In the genomic region with DNA sequence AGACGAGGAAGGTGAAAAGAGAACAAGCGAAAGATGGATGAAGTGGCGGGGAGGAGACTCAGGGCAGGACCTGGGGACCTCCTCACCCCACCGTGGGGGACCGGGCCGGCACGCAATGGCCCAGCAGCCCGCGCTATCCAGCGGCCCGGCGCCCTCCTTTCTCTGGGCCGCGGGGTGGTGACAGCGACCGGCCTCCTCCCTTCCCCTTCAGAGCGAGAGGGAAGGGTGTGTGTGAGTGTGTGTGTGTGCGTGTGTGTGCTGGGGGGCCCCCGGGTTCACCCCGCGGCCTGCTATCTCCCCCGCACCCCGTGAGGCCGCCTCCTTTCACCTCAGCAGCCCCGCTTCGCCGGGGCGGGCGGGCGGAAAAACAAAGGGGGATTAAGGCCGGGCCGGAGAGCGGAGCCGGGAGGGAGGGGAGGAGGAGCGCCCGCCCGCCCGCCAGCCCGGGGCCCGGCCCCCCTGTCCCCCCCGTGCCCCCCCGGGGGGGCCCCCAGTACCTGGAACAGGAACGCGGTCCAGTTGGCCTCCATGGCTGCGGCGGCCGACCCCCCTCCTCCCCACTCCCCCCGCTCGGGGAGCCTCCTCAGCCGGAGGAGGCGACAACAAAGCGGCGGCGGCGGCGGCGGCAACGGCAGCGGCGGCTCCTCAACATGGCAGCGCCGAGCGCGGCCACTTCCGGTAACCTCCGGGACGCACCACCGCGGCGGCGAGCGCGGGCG, we compare ENCODE assay signal across 7 cellular contexts. TPM values are rescaled to one million over a fixed set of nuclear protein-coding genes. Genes with fewer than 3 reads are reported as not detected.
DNase-seq lines count a peak whose midpoint lies in the region; FAIRE-seq and TF ChIP-seq lines count a peak whose summit lies in the region.

A gene with protein sequence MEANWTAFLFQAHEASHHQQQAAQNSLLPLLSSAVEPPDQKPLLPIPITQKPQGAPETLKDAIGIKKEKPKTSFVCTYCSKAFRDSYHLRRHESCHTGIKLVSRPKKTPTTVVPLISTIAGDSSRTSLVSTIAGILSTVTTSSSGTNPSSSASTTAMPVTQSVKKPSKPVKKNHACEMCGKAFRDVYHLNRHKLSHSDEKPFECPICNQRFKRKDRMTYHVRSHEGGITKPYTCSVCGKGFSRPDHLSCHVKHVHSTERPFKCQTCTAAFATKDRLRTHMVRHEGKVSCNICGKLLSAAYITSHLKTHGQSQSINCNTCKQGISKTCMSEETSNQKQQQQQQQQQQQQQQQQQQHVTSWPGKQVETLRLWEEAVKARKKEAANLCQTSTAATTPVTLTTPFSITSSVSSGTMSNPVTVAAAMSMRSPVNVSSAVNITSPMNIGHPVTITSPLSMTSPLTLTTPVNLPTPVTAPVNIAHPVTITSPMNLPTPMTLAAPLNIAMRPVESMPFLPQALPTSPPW (minus strand): TSS at position 673 of the 719 bp plus-strand sequence. CDS start 143 bp downstream, at position 530.

- in situ Hi-C loops in GM13976 (cut with MboI; ENCODE audit: low sequenced_read_pairs, unreplicated experiment): no loop called here

- H3K4me3 ChIP-seq in WERI-Rb-1 (ENCODE audit: low read depth, low read length) (peak within 1 kb of the TSS; percentile 85), bronchial epithelial cell (ENCODE audit: low read depth, low read length) (peak within 1 kb of the TSS; percentile 80)

- H3K36me3 ChIP-seq in WERI-Rb-1: peaks cover 36% of the 10 kb centered on the region
- peaks cover 1% of the 10 kb centered on the region for H3K36me3 ChIP-seq in bronchial epithelial cell (ENCODE audit: control insufficient read depth, insufficient read depth, low read length)

- H3K27me3 ChIP-seq in WERI-Rb-1 (ENCODE audit: insufficient read depth, low read depth, severe bottlenecking) (no peaks in the 10 kb centered on the region), bronchial epithelial cell (ENCODE audit: control insufficient read depth, insufficient read depth, low read length) (no peaks in the 10 kb centered on the region)

- H3K9me3 Mint-ChIP-seq in HFFc6: no peaks in the 10 kb centered on the region

- peak within 1 kb of the TSS; percentile 95 for H3K27ac Mint-ChIP-seq in HFFc6

- TF ChIP-seq CTCF in GM13976 (IDR thresholded peaks at IDR 0.05; ENCODE audit: borderline replicate concordance, control extremely low read depth, extremely low read depth, insufficient read depth, missing control alignments): no peak
- no peak for TF ChIP-seq CTCF in HFFc6 (IDR thresholded peaks at IDR 0.05)
- TF ChIP-seq CTCF in WERI-Rb-1 (IDR thresholded peaks at IDR 0.05; ENCODE audit: low read depth, low read length): no peak
- no peak for TF ChIP-seq CTCF in bronchial epithelial cell (IDR thresholded peaks at IDR 0.05; ENCODE audit: insufficient read depth, low read length, severe bottlenecking)

- FAIRE-seq in bronchial epithelial cell (lab: Jason Lieb, UNC): no peak

- peak within 1 kb of the TSS; percentile 96 for H3K4me3 Mint-ChIP-seq in HFFc6

- peak; percentile 87 for DNase-seq in GM13976 (ENCODE audit: low spot score)
- peak; percentile 41 for DNase-seq in HFFc6
- DNase-seq in NCI-H1092 treated with DMSO at 0.1 percent for 48 hours (lab: John Stamatoyannopoulos, UW): peak; percentile 77
- DNase-seq in WERI-Rb-1: peak; percentile 93
- no peak for DNase-seq in bronchial epithelial cell (ENCODE audit: low read depth)
- DNase-seq in inferior parietal cortex (ENCODE audit: extremely low spot score): peak; percentile 59
- DNase-seq in stimulated activated CD4-positive, alpha-beta T cell treated with anti-CD3 and anti-CD28 coated beads, Interleukin-12 subunit alpha, Interleukin-12 subunit beta, amount 100 ng/mL, for 24 hours (ENCODE audit: low read depth in 2 of 2): peak; percentile 57 to 66

- no peaks in the 10 kb centered on the region; the same call in 1 of the 2 replicates for H3K27me3 Mint-ChIP-seq in HFFc6 (ENCODE audit: insufficient read depth)

- peaks cover 6% of the 10 kb centered on the region for H3K36me3 Mint-ChIP-seq in HFFc6 (ENCODE audit: low read depth)

- peak within 1 kb of the TSS; percentile 98 for H3K27ac ChIP-seq in WERI-Rb-1

- H3K9me3 ChIP-seq in WERI-Rb-1 (ENCODE audit: severe bottlenecking): no peaks in the 10 kb centered on the region

- H3K4me1 Mint-ChIP-seq in HFFc6 (ENCODE audit: low read depth): peaks cover 86% of the 10 kb centered on the region

RNA-seq across cellular contexts. Expression of the gene that starts here (rescaled TPM):
- total RNA-seq in HFFc6 (2021; fragmentation: NEBNext Ultra II Directional; extraction: Animal tissue kit (Norgen Biotek cat#: 25700)): 10 to 100 TPM; 41.7 to 56.5 (median 51.8) TPM
- total RNA-seq in bronchial epithelial cell: 17.3 and 23.2 TPM in 2 replicates
